Comparison of ENCODE assay signal across 17 cellular contexts in genomic region chr22:44667276-44667675, GRCh38. TPM values are rescaled to one million over a fixed set of nuclear protein-coding genes. Genes with fewer than 3 reads are reported as not detected.
DNase-seq lines count a peak whose midpoint lies in the region; ATAC-seq, FAIRE-seq and TF ChIP-seq lines count a peak whose summit lies in the region.
"Had no signal": no experiment of that assay in that cellular context is flagged by ENCODE, and none has a peak within 500 bp of the region (broad histone marks: within the 10 kb centered on the region; RNA-seq: fewer than 3 reads in every experiment).

No MANE protein-coding gene starts in this region.

- no TSS peak for BruUV-seq in HepG2 (replicated peaks; lab: Mats Ljungman, UMichigan)

- H3K9ac ChIP-seq in liver (ENCODE audit: low read depth in 1 of 2, low read length in 2 of 2): no peak overlapping the region
- H3K9ac ChIP-seq in HepG2 (ENCODE audit: insufficient read depth, low read depth, low read length): no peak overlapping the region

- no peak overlapping the region for H3K4me3 ChIP-seq in liver (ENCODE audit: low read depth in 1 of 3, low read length in 3 of 3)
- no peak overlapping the region for H3K4me3 ChIP-seq in HepG2 (replicated peaks in 1 of 3; ENCODE audit: insufficient read depth in 1 of 3, low read depth in 2 of 3, low read length in 3 of 3)
- peak overlapping the region; percentile 73 for H3K4me3 ChIP-seq in naive thymus-derived CD4-positive, alpha-beta T cell (ENCODE audit: low read length)
- no peak overlapping the region for H3K4me3 ChIP-seq in BE2C (ENCODE audit: low read depth, low read length)

- H3K27ac Mint-ChIP-seq in activated naive CD8-positive, alpha-beta T cell treated with anti-CD3 and anti-CD28 coated beads, Interleukin-2, amount 10 ng/mL, durations not matched to agents 7 days and 5 days: peak overlapping the region; percentile 82
- H3K27ac Mint-ChIP-seq in naive thymus-derived CD4-positive, alpha-beta T cell: peak overlapping the region; percentile 80 to 97 (median 89)

- H3K27ac ChIP-seq in liver (ENCODE audit: low read depth in 1 of 2, low read length in 2 of 2) (peak overlapping the region; percentile 60 to 81), HepG2 (ENCODE audit: extremely low read length, insufficient read depth, low read length) (no peak overlapping the region)
- peak overlapping the region; percentile 89 for H3K27ac ChIP-seq in naive thymus-derived CD4-positive, alpha-beta T cell (ENCODE audit: low read depth, low read length)
- H3K27ac ChIP-seq: foreskin keratinocyte, SJCRH30 had no signal

- peaks cover 65% of the 10 kb centered on the region for H3K4me1 Mint-ChIP-seq in activated naive CD8-positive, alpha-beta T cell treated with anti-CD3 and anti-CD28 coated beads, Interleukin-2, amount 10 ng/mL, durations not matched to agents 7 days and 5 days
- peaks cover 37 to 74% (median 62%) of the 10 kb centered on the region in 7 donors for H3K4me1 Mint-ChIP-seq in naive thymus-derived CD4-positive, alpha-beta T cell

- in situ Hi-C loops in HepG2 (cut with HindIII; ENCODE audit: extremely low pct_ligation_motif_present, low pct_unique_long_range_greater_than_20kb): no loop called here

- no peak overlapping the region for H3K4me2 ChIP-seq in HepG2 (ENCODE audit: low read depth, low read length)

- no peaks in the 10 kb centered on the region for H3K27me3 Mint-ChIP-seq in activated naive CD8-positive, alpha-beta T cell treated with anti-CD3 and anti-CD28 coated beads, Interleukin-2, amount 10 ng/mL, durations not matched to agents 7 days and 5 days
- H3K27me3 Mint-ChIP-seq in naive thymus-derived CD4-positive, alpha-beta T cell: peaks cover 0 to 19% (median 0%) of the 10 kb centered on the region in 5 donors

- CTCF ChIA-PET in HepG2 (lab: Yijun Ruan, JAX; ENCODE audit: low intra/inter-chr PET ratio, low total read pairs): no interaction called here
- CTCF ChIA-PET in naive thymus-derived CD4-positive, alpha-beta T cell (lab: Charles Lee): no interaction called here

- H2AFZ ChIP-seq in HepG2 (ENCODE audit: low read length): no peak overlapping the region

- H3K27me3 ChIP-seq in liver (ENCODE audit: control insufficient read depth in 4 of 4, insufficient read depth in 4 of 4, low read length in 3 of 4) (peaks cover 0 to 9% (median under 1%) of the 10 kb centered on the region in 4 donors), HepG2 (ENCODE audit: control insufficient read depth in 1 of 2, insufficient read depth in 2 of 2, low read length in 2 of 2) (peaks cover 1 to 18% of the 10 kb centered on the region in 2 experiments; a peak in 4 of 5 replicates), BE2C (peaks cover 3% of the 10 kb centered on the region; the same call in 1 of the 2 replicates)
- H3K27me3 ChIP-seq in naive thymus-derived CD4-positive, alpha-beta T cell (ENCODE audit: control insufficient read depth in 2 of 2, insufficient read depth in 2 of 2, low read length in 2 of 2): no peaks in the 10 kb centered on the region
- H3K27me3 ChIP-seq: adrenal gland, ovary, SJCRH30 had no signal

- H3K36me3 ChIP-seq in liver (ENCODE audit: control insufficient read depth in 4 of 4, insufficient read depth in 3 of 4, low read depth in 1 of 4, low read length in 3 of 4) (no peaks in the 10 kb centered on the region), HepG2 (replicated peaks in 1 of 2; ENCODE audit: control insufficient read depth in 1 of 2, insufficient read depth in 2 of 2, low read length in 2 of 2) (no peaks in the 10 kb centered on the region), BE2C (no peaks in the 10 kb centered on the region; the same call in 1 of the 2 replicates)
- no peaks in the 10 kb centered on the region for H3K36me3 ChIP-seq in naive thymus-derived CD4-positive, alpha-beta T cell (ENCODE audit: control insufficient read depth in 2 of 3, insufficient read depth in 3 of 3, low read length in 3 of 3)
- H3K36me3 ChIP-seq: adrenal gland, HAP-1, ovary, SJCRH30 had no signal

- H3K4me1 ChIP-seq in liver (ENCODE audit: control insufficient read depth in 4 of 4, insufficient read depth in 4 of 4, low read length in 3 of 4): peaks cover 0 to 10% (median 4%) of the 10 kb centered on the region in 4 donors
- peaks cover 33% of the 10 kb centered on the region for H3K4me1 ChIP-seq in HepG2 (ENCODE audit: insufficient read depth, low read length)
- peaks cover 49 to 58% of the 10 kb centered on the region in 2 donors for H3K4me1 ChIP-seq in naive thymus-derived CD4-positive, alpha-beta T cell (ENCODE audit: control insufficient read depth in 2 of 2, insufficient read depth in 2 of 2, low read length in 2 of 2)
- H3K4me1 ChIP-seq in BE2C: peaks cover 11% of the 10 kb centered on the region
- H3K4me1 ChIP-seq: foreskin keratinocyte, HAP-1, SJCRH30 had no signal

- no peak for TF ChIP-seq POLR2A in HepG2 (IDR thresholded peaks at IDR 0.05; ENCODE audit: insufficient read depth in 1 of 2, low read depth in 2 of 2, low read length in 2 of 2)

- no peaks in the 10 kb centered on the region for H4K20me1 ChIP-seq in HepG2 (ENCODE audit: insufficient read depth, low read length)

- H3K4me3 Mint-ChIP-seq in activated naive CD8-positive, alpha-beta T cell treated with anti-CD3 and anti-CD28 coated beads, Interleukin-2, amount 10 ng/mL, durations not matched to agents 7 days and 5 days: peak overlapping the region; percentile 61
- H3K4me3 Mint-ChIP-seq in naive thymus-derived CD4-positive, alpha-beta T cell: peak overlapping the region; percentile 71 to 93 (median 85)

- TF ChIP-seq EP300 in HepG2 (IDR thresholded peaks at IDR 0.05; ENCODE audit: low read depth in 2 of 2, low read length in 2 of 2) (no peak), HepG2 (CRISPR knock-in tag; IDR thresholded peaks at IDR 0.05; ENCODE audit: borderline replicate concordance) (no peak)

- no peak for DNase-seq in HepG2 (ENCODE audit: low spot score)
- DNase-seq in activated naive CD8-positive, alpha-beta T cell treated with anti-CD3 and anti-CD28 coated beads, Interleukin-2, amount 10 ng/mL, durations not matched to agents 7 days and 5 days: no peak
- no peak for DNase-seq in naive thymus-derived CD4-positive, alpha-beta T cell
- DNase-seq in urothelium cell line (ENCODE audit: low spot score): no peak
- no peak for DNase-seq in BE2C
- DNase-seq in RCC 7860 (ENCODE audit: low spot score): no peak
- no peak for DNase-seq in kidney tubule cell (ENCODE audit: low spot score)
- DNase-seq: dermis blood vessel endothelial cell; foreskin keratinocyte; NCI-H146; NCI-H748 treated with DMSO at 0.1 percent for 48 hours; SJCRH30; stimulated activated CD4-positive, alpha-beta T cell treated with anti-CD3 and anti-CD28 coated beads, Interleukin-2, amount 100 ng/mL, for 48 hours had no signal

- no peaks in the 10 kb centered on the region for H3K9me3 Mint-ChIP-seq in activated naive CD8-positive, alpha-beta T cell treated with anti-CD3 and anti-CD28 coated beads, Interleukin-2, amount 10 ng/mL, durations not matched to agents 7 days and 5 days
- no peaks in the 10 kb centered on the region for H3K9me3 Mint-ChIP-seq in naive thymus-derived CD4-positive, alpha-beta T cell

- WGBS in liver: 52% methylated on average over 5 of the region's 5 CpGs
- 5% methylated on average over 4 of the region's 5 CpGs for WGBS in HepG2 (ENCODE audit: low lambda C conversion rate)

- peaks cover 4% of the 10 kb centered on the region for H3K36me3 Mint-ChIP-seq in activated naive CD8-positive, alpha-beta T cell treated with anti-CD3 and anti-CD28 coated beads, Interleukin-2, amount 10 ng/mL, durations not matched to agents 7 days and 5 days
- H3K36me3 Mint-ChIP-seq in naive thymus-derived CD4-positive, alpha-beta T cell: peaks cover 0 to 4% (median 0%) of the 10 kb centered on the region in 5 donors

- TF ChIP-seq RAD21 in liver (IDR thresholded peaks at IDR 0.05) (no peak), HepG2 (CRISPR knock-in tag; IDR thresholded peaks at IDR 0.05) (no peak)

- H3K9me3 ChIP-seq in liver (ENCODE audit: control insufficient read depth in 4 of 4, low read length in 3 of 4): no peaks in the 10 kb centered on the region
- no peaks in the 10 kb centered on the region for H3K9me3 ChIP-seq in HepG2 (ENCODE audit: low read length)
- peaks cover 0 to 4% (median 0%) of the 10 kb centered on the region in 3 experiments for H3K9me3 ChIP-seq in naive thymus-derived CD4-positive, alpha-beta T cell (ENCODE audit: control insufficient read depth in 2 of 3, low read length in 3 of 3)
- H3K9me3 ChIP-seq in BE2C: no peaks in the 10 kb centered on the region
- H3K9me3 ChIP-seq: adrenal gland, HAP-1, ovary, SJCRH30 had no signal

- ATAC-seq in HepG2: no peak
- no peak for ATAC-seq in activated naive CD8-positive, alpha-beta T cell treated with anti-CD3 and anti-CD28 coated beads, Interleukin-2, amount 10 ng/mL, durations not matched to agents 7 days and 5 days (ENCODE audit: low read depth)
- no peak for ATAC-seq in naive thymus-derived CD4-positive, alpha-beta T cell
- ATAC-seq: foreskin keratinocyte had no signal

- TF ChIP-seq CTCF in liver (IDR thresholded peaks at IDR 0.05; ENCODE audit: low read depth, low read length, missing input control) (no peak), HepG2 (CRISPR knock-in tag; IDR thresholded peaks at IDR 0.05) (no peak), BE2C (IDR thresholded peaks at IDR 0.05; ENCODE audit: low read depth, low read length) (no peak)

- FAIRE-seq in HepG2 (lab: Jason Lieb, UNC) (no peak), urothelium cell line (lab: Jason Lieb, UNC) (peak; percentile 66), RCC 7860 (lab: Jason Lieb, UNC) (no peak)

- intact Hi-C loops in HepG2 (cut with micrococcal nuclease; ENCODE audit: unreplicated experiment): no loop called here
- intact Hi-C loops in naive thymus-derived CD4-positive, alpha-beta T cell (cut with micrococcal nuclease): loop anchor here (10.0 kb wide), 3 partner anchors 172 to 852 kb away; partner anchors contain the start of genes EFCAB6 (in 1 of the 2), PARVG (in 1 of the 2) and RTL6 (in 1 of the 2)

- no peaks in the 10 kb centered on the region for H3K79me2 ChIP-seq in HepG2 (ENCODE audit: insufficient read depth, low read length)

- POLR2A ChIA-PET in HepG2 (lab: Yijun Ruan, JAX): interaction anchor here (0.7 kb wide), 1 partner anchor 10 kb away, joined by 3 read pairs; no protein-coding TSS in a partner anchor
- POLR2A ChIA-PET in activated naive CD8-positive, alpha-beta T cell treated with anti-CD3 and anti-CD28 coated beads, Interleukin-2, amount 10 ng/mL, durations not matched to agents 7 days and 5 days (lab: Charles Lee): interaction anchor here (0.7 to 2.7 kb wide), 5 partner anchors 10 to 712 kb away, joined by 3 to 10 read pairs (median 4); partner anchors contain the start of gene SAMM50
- POLR2A ChIA-PET in naive thymus-derived CD4-positive, alpha-beta T cell (lab: Charles Lee): no interaction called here

RNA-seq across cellular contexts. Expression of gene PRR5, which starts 34.7 kb away (rescaled TPM):
- total RNA-seq in liver (10 to 100 TPM; 20.5 to 49.1 TPM), HepG2 (2016; rRNA removed; fragmentation: Illumina TruSeq; extraction: Trizol) (19.4 and 27.5 TPM in 2 replicates)
- polyA plus RNA-seq in liver (10 to 100 TPM; 11.5 to 18.1 TPM), HepG2 (2011; rRNA removed) (11.6 and 14.2 TPM in 2 replicates)
- total RNA-seq in HepG2 (2016; cell fraction: cytosol; rRNA removed; fragmentation: Illumina TruSeq; extraction: Trizol; ENCODE audit: low read depth): 11.8 and 14.1 TPM in 2 replicates
- 18.0 and 27.8 TPM in 2 replicates for total RNA-seq in HepG2 (2016; cell fraction: insoluble cytoplasmic fraction; rRNA removed; fragmentation: Illumina TruSeq; extraction: Trizol)
- 20.5 and 24.3 TPM in 2 replicates for total RNA-seq in HepG2 (2016; cell fraction: membrane; rRNA removed; fragmentation: Illumina TruSeq; extraction: Trizol)
- 29.0 and 30.8 TPM in 2 replicates for total RNA-seq in HepG2 (2016; cell fraction: nucleus; rRNA removed; fragmentation: Illumina TruSeq; extraction: Trizol)
- polyA plus RNA-seq in HepG2 (2011; cell fraction: cytosol; rRNA removed): 10.6 and 15.7 TPM in 2 replicates
- 37.8 and 39.5 TPM in 2 replicates for polyA plus RNA-seq in HepG2 (2011; cell fraction: nucleus; rRNA removed)
- 9.0 and 15.0 TPM in 2 replicates for polyA plus RNA-seq in HepG2 (2012)
- polyA plus RNA-seq in HepG2 (2016; cell fraction: cytosol; fragmentation: Illumina TruSeq; extraction: Trizol; ENCODE audit: low read depth): 15.7 and 19.9 TPM in 2 replicates
- polyA plus RNA-seq in HepG2 (2016; cell fraction: insoluble cytoplasmic fraction; fragmentation: Illumina TruSeq; extraction: Trizol; ENCODE audit: low read depth): 27.0 and 28.3 TPM in 2 replicates
- 23.3 and 25.4 TPM in 2 replicates for polyA plus RNA-seq in HepG2 (2016; cell fraction: membrane; fragmentation: Illumina TruSeq; extraction: Trizol; ENCODE audit: low read depth)
- polyA plus RNA-seq in HepG2 (2016; cell fraction: nucleus; fragmentation: Illumina TruSeq; extraction: Trizol; ENCODE audit: insufficient read depth, low read depth): 52.2 and 53.0 TPM in 2 replicates
- polyA minus RNA-seq in HepG2 (2011; rRNA and poly(A)+ RNA removed; ENCODE audit: low replicate concordance): 23.9 and 28.6 TPM in 2 replicates
- 6.8 and 9.5 TPM in 2 replicates for polyA minus RNA-seq in HepG2 (2011; cell fraction: cytosol; rRNA and poly(A)+ RNA removed)
- 24.1 and 24.2 TPM in 2 replicates for polyA minus RNA-seq in HepG2 (2011; cell fraction: nucleus; rRNA and poly(A)+ RNA removed)
- 10 to 100 TPM; 51.5 to 52.3 TPM for total RNA-seq in activated naive CD8-positive, alpha-beta T cell treated with anti-CD3 and anti-CD28 coated beads, Interleukin-2, amount 10 ng/mL, durations not matched to agents 7 days and 5 days
- 10 to 100 TPM; 19.6 to 49.1 (median 44.4) TPM for total RNA-seq in naive thymus-derived CD4-positive, alpha-beta T cell
- 10 to 100 TPM; 19.6 to 29.6 TPM for polyA plus RNA-seq in naive thymus-derived CD4-positive, alpha-beta T cell
- 8.3 TPM for polyA plus RNA-seq in BE2C (2012; ENCODE audit: insufficient read depth, insufficient read length, low read depth)
